29 cellular contexts compared by ENCODE assay signal in genomic region chr6:165746331-165746730, GRCh38.
"Had no signal": no experiment of that assay in that cellular context is flagged by ENCODE, and none has a peak within 500 bp of the region (broad histone marks: within the 10 kb centered on the region; RNA-seq: fewer than 3 reads in every experiment).

No MANE protein-coding gene starts in this region.

- DNase-seq: activated CD4-positive, alpha-beta T cell treated with anti-CD3 and anti-CD28 coated beads for 4 hours; activated CD4-positive, alpha-beta T cell treated with anti-CD3 and anti-CD28 coated beads, Interleukin-2, amount 50 U/mL, for 4 hours; activated CD8-positive, alpha-beta memory T cell treated with anti-CD3 and anti-CD28 coated beads, Interleukin-2, amount 10 ng/mL, durations not matched to agents 7 days and 5 days; activated CD8-positive, alpha-beta T cell treated with anti-CD3 and anti-CD28 coated beads, Interleukin-2, amount 10 ng/mL, durations not matched to agents 7 days and 5 days; activated effector memory CD4-positive, alpha-beta T cell treated with Interleukin-2 at 50 U/mL for 16 hours; activated naive CD4-positive, alpha-beta T cell; activated naive CD8-positive, alpha-beta T cell treated with anti-CD3 and anti-CD28 coated beads, Interleukin-2, amount 50 U/mL, for 24 hours; activated T-cell treated with anti-CD3 and anti-CD28 coated beads, Interleukin-2, amount 50 U/mL, for 24 hours; amniotic stem cell; Kasumi-1; KBM-7; NCI-H1105 treated with DMSO at 0.1 percent for 48 hours; NCI-H1436 treated with DMSO at 0.1 percent for 48 hours; NCI-H187; NCI-H2081; NCI-H2227 treated with DMSO at 0.1 percent for 48 hours; NCI-H446 treated with DMSO at 0.1 percent for 48 hours; NCI-H524 treated with DMSO at 0.1 percent for 48 hours; NCI-H82; RPMI8226; SK-N-SH; T-helper 1 cell had no signal

- H3K4me3 ChIP-seq: ascending aorta, cardiac muscle cell had no signal

- H3K27ac ChIP-seq: ascending aorta, cardiac muscle cell had no signal

- H3K27me3 Mint-ChIP-seq: activated CD8-positive, alpha-beta memory T cell treated with anti-CD3 and anti-CD28 coated beads, Interleukin-2, amount 10 ng/mL, durations not matched to agents 7 days and 5 days; activated naive CD4-positive, alpha-beta T cell treated with anti-CD3 and anti-CD28 coated beads, Interleukin-2, amount 50 U/mL, for 24 hours; activated naive CD8-positive, alpha-beta T cell treated with anti-CD3 and anti-CD28 coated beads, Interleukin-2, amount 50 U/mL, for 24 hours; activated T-cell treated with anti-CD3 and anti-CD28 coated beads, Interleukin-2, amount 50 U/mL, for 24 hours had no signal

- H3K4me1 ChIP-seq: ascending aorta had no signal

- H3K36me3 Mint-ChIP-seq: activated CD8-positive, alpha-beta memory T cell treated with anti-CD3 and anti-CD28 coated beads, Interleukin-2, amount 10 ng/mL, durations not matched to agents 7 days and 5 days; activated naive CD4-positive, alpha-beta T cell treated with anti-CD3 and anti-CD28 coated beads, Interleukin-2, amount 50 U/mL, for 24 hours; brain had no signal

- H3K36me3 ChIP-seq: ascending aorta, cardiac muscle cell had no signal

- H3K4me1 Mint-ChIP-seq: activated CD8-positive, alpha-beta memory T cell treated with anti-CD3 and anti-CD28 coated beads, Interleukin-2, amount 10 ng/mL, durations not matched to agents 7 days and 5 days; activated naive CD4-positive, alpha-beta T cell treated with anti-CD3 and anti-CD28 coated beads, Interleukin-2, amount 50 U/mL, for 24 hours; activated naive CD8-positive, alpha-beta T cell treated with anti-CD3 and anti-CD28 coated beads, Interleukin-2, amount 50 U/mL, for 24 hours had no signal

- H3K9me3 ChIP-seq: ascending aorta, SK-N-SH had no signal

- H3K27ac Mint-ChIP-seq: activated CD8-positive, alpha-beta memory T cell treated with anti-CD3 and anti-CD28 coated beads, Interleukin-2, amount 10 ng/mL, durations not matched to agents 7 days and 5 days; activated CD8-positive, alpha-beta T cell treated with anti-CD3 and anti-CD28 coated beads, Interleukin-2, amount 10 ng/mL, durations not matched to agents 7 days and 5 days; activated naive CD4-positive, alpha-beta T cell treated with anti-CD3 and anti-CD28 coated beads, Interleukin-2, amount 50 U/mL, for 24 hours; activated naive CD8-positive, alpha-beta T cell treated with anti-CD3 and anti-CD28 coated beads, Interleukin-2, amount 50 U/mL, for 24 hours; activated T-cell treated with anti-CD3 and anti-CD28 coated beads, Interleukin-2, amount 50 U/mL, for 24 hours; activated T-helper 1 cell treated with anti-CD3 and anti-CD28 coated beads, Interleukin-12 subunit alpha, Interleukin-12 subunit beta, Interleukin-2, Interleukin-4 antibody, amounts not matched to agents 30 ng/mL and 10 ng/mL and 1 ng/mL, durations not matched to agents 14 hours and 24 hours and 36 hours had no signal

- H3K9ac ChIP-seq: SK-N-SH had no signal

- H3K27me3 ChIP-seq: ascending aorta, cardiac muscle cell had no signal

- H3K4me3 Mint-ChIP-seq: activated CD8-positive, alpha-beta memory T cell treated with anti-CD3 and anti-CD28 coated beads, Interleukin-2, amount 10 ng/mL, durations not matched to agents 7 days and 5 days; activated CD8-positive, alpha-beta T cell treated with anti-CD3 and anti-CD28 coated beads, Interleukin-2, amount 10 ng/mL, durations not matched to agents 7 days and 5 days; activated naive CD4-positive, alpha-beta T cell treated with anti-CD3 and anti-CD28 coated beads, Interleukin-2, amount 50 U/mL, for 24 hours; activated naive CD8-positive, alpha-beta T cell treated with anti-CD3 and anti-CD28 coated beads, Interleukin-2, amount 50 U/mL, for 24 hours; activated T-cell treated with anti-CD3 and anti-CD28 coated beads, Interleukin-2, amount 50 U/mL, for 24 hours; activated T-helper 1 cell treated with anti-CD3 and anti-CD28 coated beads, Interleukin-12 subunit alpha, Interleukin-12 subunit beta, Interleukin-2, Interleukin-4 antibody, amounts not matched to agents 30 ng/mL and 10 ng/mL and 1 ng/mL, durations not matched to agents 14 hours and 24 hours and 36 hours; brain had no signal

- ATAC-seq: activated CD4-positive, CD25-positive, alpha-beta regulatory T cell treated with anti-CD3 and anti-CD28 coated beads, Interleukin-2, amount 50 U/mL, for 24 hours; activated CD8-positive, alpha-beta memory T cell treated with anti-CD3 and anti-CD28 coated beads, Interleukin-2, amount 10 ng/mL, durations not matched to agents 7 days and 5 days; activated CD8-positive, alpha-beta T cell treated with anti-CD3 and anti-CD28 coated beads, Interleukin-2, amount 10 ng/mL, durations not matched to agents 7 days and 5 days; activated naive CD8-positive, alpha-beta T cell treated with anti-CD3 and anti-CD28 coated beads, Interleukin-2, amount 50 U/mL, for 24 hours; Right ventricle myocardium inferior had no signal
